9 cellular contexts compared by ENCODE assay signal in genomic region chr3:48656061-48656840, GRCh38. TPM values are rescaled to one million over a fixed set of nuclear protein-coding genes. Genes with fewer than 3 reads are reported as not detected.
DNase-seq lines count a peak whose midpoint lies in the region; ATAC-seq and TF ChIP-seq lines count a peak whose summit lies in the region.
"Had no signal": no experiment of that assay in that cellular context is flagged by ENCODE, and none has a peak within 500 bp of the region (broad histone marks: within the 10 kb centered on the region; RNA-seq: fewer than 3 reads in every experiment).

No MANE protein-coding gene starts in this region.

- no peak overlapping the region for H2AFZ ChIP-seq in PC-3 (ENCODE audit: low read length)

- H3K9ac ChIP-seq in PC-3 (ENCODE audit: low read length), result no peak overlapping the region

- peak overlapping the region; percentile 63 to 76 for H3K27ac ChIP-seq in left lung
- no peak overlapping the region for H3K27ac ChIP-seq in PC-3 (ENCODE audit: low read length)

- CTCF ChIA-PET in PC-3 (lab: Charles Lee), result no interaction called here

- H3F3A ChIP-seq in PC-3 (ENCODE audit: low read length, unreplicated experiment), result no peaks in the 10 kb centered on the region

- no peaks in the 10 kb centered on the region for H4K20me1 ChIP-seq in PC-3 (ENCODE audit: low read length)

- DNase-seq in choroid plexus epithelial cell (ENCODE audit: low read depth) (peak; percentile 60), left lung (peak; percentile 87 to 94), PC-3 (no peak), dedifferentiated amniotic fluid mesenchymal stem cell (ENCODE audit: extremely low spot score) (no peak)
- DNase-seq in stimulated activated CD4-positive, alpha-beta T cell treated with anti-CD3 and anti-CD28 coated beads, Interleukin-4, amount 100 ng/mL, for 1 hour, result peak; percentile 86

- H3K79me2 ChIP-seq in PC-3 (ENCODE audit: low read length), result no peaks in the 10 kb centered on the region

- no peak overlapping the region for H3K4me2 ChIP-seq in PC-3 (ENCODE audit: low read length)

- no peaks in the 10 kb centered on the region for H3K36me3 ChIP-seq in left lung
- H3K36me3 ChIP-seq in PC-3 (ENCODE audit: low read depth, low read length), result no peaks in the 10 kb centered on the region

- H3K27me3 ChIP-seq in left lung (peaks cover 0 to 24% of the 10 kb centered on the region in 2 donors), PC-3 (ENCODE audit: low read length) (no peaks in the 10 kb centered on the region)

- peak overlapping the region; percentile 49 for H3K4me3 ChIP-seq in choroid plexus epithelial cell (ENCODE audit: low read depth, low read length)
- H3K4me3 ChIP-seq in left lung, result peak overlapping the region; percentile 50 to 67
- H3K4me3 ChIP-seq in PC-3 (ENCODE audit: low read length), result no peak overlapping the region

- intact Hi-C loops in left lung (cut with DNase I) (no loop called here), PC-3 (cut with micrococcal nuclease) (no loop called here)

- TF ChIP-seq CTCF in choroid plexus epithelial cell (conservative IDR thresholded peaks at IDR 0.05; ENCODE audit: low read depth, low read length) (peak; percentile 41), left lung (IDR thresholded peaks at IDR 0.05) (peak; percentile 62 to 80), PC-3 (conservative IDR thresholded peaks at IDR 0.05; ENCODE audit: low read depth, low read length) (no peak)

- no TSS peak for BruUV-seq in PC-3 (replicated peaks; lab: Mats Ljungman, UMichigan)

- peak; percentile 53 for ATAC-seq in GM18517 (IDR thresholded peaks at IDR 0.05; ENCODE audit: unreplicated experiment)
- ATAC-seq in HG03432 (IDR thresholded peaks at IDR 0.05; ENCODE audit: unreplicated experiment), result peak; percentile 67
- peak; percentile 83 to 84 for ATAC-seq in activated CD4-positive, CD25-positive, alpha-beta regulatory T cell treated with anti-CD3 and anti-CD28 coated beads, Interleukin-2, amount 50 U/mL, for 24 hours
- ATAC-seq in left lung, result peak; percentile 97
- ATAC-seq in PC-3, result no peak

- H3K9me3 ChIP-seq in left lung (no peaks in the 10 kb centered on the region), PC-3 (ENCODE audit: low read length) (no peaks in the 10 kb centered on the region)

- H3K4me1 ChIP-seq in left lung, result peaks cover 5 to 24% of the 10 kb centered on the region in 2 donors
- H3K4me1 ChIP-seq in PC-3 (ENCODE audit: insufficient read depth, low read length), result no peaks in the 10 kb centered on the region

- POLR2A ChIA-PET in PC-3 (lab: Charles Lee; ENCODE audit: unreplicated experiment), result no interaction called here

- no peaks in the 10 kb centered on the region for H3K9me2 ChIP-seq in PC-3 (replicated peaks; ENCODE audit: low read length)

RNA-seq across cellular contexts. Expression of gene CELSR3, which starts 6.4 kb away (rescaled TPM):
- total RNA-seq in left lung, result 1 to 10 TPM in 1 of 2 donors, under 1 TPM in 1; 0.93 to 1.2 TPM
- total RNA-seq in PC-3 (2014; rRNA removed), result 0.92 and 1.1 TPM in 2 replicates

RNA-seq across cellular contexts. Expression of gene SLC26A6, which starts 21.0 kb away (rescaled TPM):
- total RNA-seq in left lung (10 to 100 TPM; 32.0 to 34.9 TPM), PC-3 (2014; rRNA removed) (38.1 and 44.9 TPM in 2 replicates)

RNA-seq across cellular contexts. Expression of gene NCKIPSD, which starts 29.5 kb away (rescaled TPM):
- 10 to 100 TPM; 15.6 to 16.0 TPM for total RNA-seq in left lung
- 56.3 and 66.8 TPM in 2 replicates for total RNA-seq in PC-3 (2014; rRNA removed)

RNA-seq across cellular contexts. Expression of gene TMEM89, which starts 34.7 kb away (rescaled TPM):
- total RNA-seq in left lung (not detected), PC-3 (2014; rRNA removed) (not detected in 2 replicates)
- total RNA-seq: temporal lobe had no signal

RNA-seq across cellular contexts. Expression of gene UQCRC1, which starts 46.8 kb away (rescaled TPM):
- total RNA-seq in left lung (100 to 1,000 TPM; 148 to 203 TPM), PC-3 (2014; rRNA removed) (575 and 622 TPM in 2 replicates)

Comparison
In these comparisons a context has a peak if more than half of its experiments do, and no peak if none do; other contexts are left out.
1. DNase-seq: peak in choroid plexus epithelial cell (single experiment), left lung (2 of 2) and stimulated activated CD4-positive, alpha-beta T cell treated with anti-CD3 and anti-CD28 coated beads, Interleukin-4, amount 100 ng/mL, for 1 hour (single experiment); none in PC-3 (single experiment) and dedifferentiated amniotic fluid mesenchymal stem cell (single experiment).